In genomic region chr17:82236142-82236971, GRCh38 we compare ENCODE assay signal across 8 cellular contexts. TPM values are rescaled to one million over a fixed set of nuclear protein-coding genes. Genes with fewer than 3 reads are reported as not detected.
DNase-seq lines count a peak whose midpoint lies in the region; ATAC-seq and TF ChIP-seq lines count a peak whose summit lies in the region.

No MANE protein-coding gene starts in this region.

- no peaks in the 10 kb centered on the region for H3K9me3 Mint-ChIP-seq in central memory CD8-positive, alpha-beta T cell

- no peaks in the 10 kb centered on the region for H3K9me3 ChIP-seq in liver (ENCODE audit: control insufficient read depth in 4 of 4, low read length in 3 of 4)

- 39% methylated on average over 44 of the region's 44 CpGs for WGBS in liver

- H3K36me3 ChIP-seq in liver (ENCODE audit: control insufficient read depth in 4 of 4, insufficient read depth in 3 of 4, low read depth in 1 of 4, low read length in 3 of 4): peaks cover 0 to 1% (median 0%) of the 10 kb centered on the region in 4 donors

- peak; percentile 80 to 91 for TF ChIP-seq RAD21 in liver (IDR thresholded peaks at IDR 0.05)

- H3K4me1 ChIP-seq in liver (ENCODE audit: control insufficient read depth in 4 of 4, insufficient read depth in 4 of 4, low read length in 3 of 4): peaks cover 29 to 57% (median 37%) of the 10 kb centered on the region in 4 donors

- H3K27me3 ChIP-seq in liver (ENCODE audit: control insufficient read depth in 4 of 4, insufficient read depth in 4 of 4, low read length in 3 of 4): no peaks in the 10 kb centered on the region

- H3K27ac ChIP-seq in liver (ENCODE audit: low read depth in 1 of 2, low read length in 2 of 2): no peak overlapping the region

- H3K36me3 Mint-ChIP-seq in central memory CD8-positive, alpha-beta T cell (ENCODE audit: insufficient read depth): peaks cover 19% of the 10 kb centered on the region

- peak; percentile 87 for TF ChIP-seq CTCF in liver (IDR thresholded peaks at IDR 0.05; ENCODE audit: low read depth, low read length, missing input control)

- H3K27ac Mint-ChIP-seq in central memory CD8-positive, alpha-beta T cell (ENCODE audit: low read depth): peak overlapping the region; percentile 87

- ATAC-seq in central memory CD8-positive, alpha-beta T cell (replicated peaks; ENCODE audit: extremely low read depth, poor library complexity, severe bottlenecking): no peak
- ATAC-seq in HG03045 (IDR thresholded peaks at IDR 0.05; ENCODE audit: unreplicated experiment) (no peak), HG03108 (IDR thresholded peaks at IDR 0.05; ENCODE audit: unreplicated experiment) (no peak)

- H3K9ac ChIP-seq in liver (ENCODE audit: low read depth in 1 of 2, low read length in 2 of 2): no peak overlapping the region

- H3K4me3 ChIP-seq in liver (ENCODE audit: low read depth in 1 of 3, low read length in 3 of 3): no peak overlapping the region

- DNase-seq in EH (ENCODE audit: low read depth) (peak; percentile 57), NCI-H146 treated with DMSO at 0.1 percent for 48 hours (lab: John Stamatoyannopoulos, UW; ENCODE audit: unreplicated experiment) (peak; percentile 30)
- DNase-seq in activated CD4-positive, alpha-beta T cell treated with anti-CD3 and anti-CD28 coated beads for 1 hour: peak; percentile 58
- peak in 1 of 2 donors; percentile 69 for DNase-seq in central memory CD8-positive, alpha-beta T cell (ENCODE audit: low spot score in 2 of 2)
- peak; percentile 57 for DNase-seq in stimulated activated CD8-positive, alpha-beta memory T cell treated with anti-CD3 and anti-CD28 coated beads, Interleukin-12 subunit alpha, Interleukin-12 subunit beta, amount 100 ng/mL, for 4 hours (ENCODE audit: low read depth)

- H3K4me3 Mint-ChIP-seq in central memory CD8-positive, alpha-beta T cell: no peak overlapping the region

- H3K27me3 Mint-ChIP-seq in central memory CD8-positive, alpha-beta T cell: no peaks in the 10 kb centered on the region

- H3K4me1 Mint-ChIP-seq in central memory CD8-positive, alpha-beta T cell: peaks cover 48% of the 10 kb centered on the region

TF ChIP-seq in liver, 16 proteins besides CTCF, POLR2A, EP300 and RAD21:
- peak; percentile 44 to 61 for TF ChIP-seq RXRA (IDR thresholded peaks at IDR 0.05)
- peak; percentile 31 for TF ChIP-seq SP1 (IDR thresholded peaks at IDR 0.05)
- peak; percentile 65 to 74 for TF ChIP-seq HNF4A (conservative IDR thresholded peaks at IDR 0.05)
- no peak for TF ChIP-seq MAX (IDR thresholded peaks at IDR 0.05)
- no peak for TF ChIP-seq EGR1 (IDR thresholded peaks at IDR 0.05; ENCODE audit: low read depth in 2 of 2)
- no peak for TF ChIP-seq ATF3 (IDR thresholded peaks at IDR 0.05)
- TF ChIP-seq NR2F2 (IDR thresholded peaks at IDR 0.05): no peak
- no peak for TF ChIP-seq FOXA1 (IDR thresholded peaks at IDR 0.05)
- TF ChIP-seq HNF4G (IDR thresholded peaks at IDR 0.05): peak; percentile 31
- no peak for TF ChIP-seq JUND (IDR thresholded peaks at IDR 0.05)
- TF ChIP-seq GABPA (IDR thresholded peaks at IDR 0.05 in 1 of 2, conservative IDR thresholded peaks at IDR 0.05 in 1 of 2): no peak
- TF ChIP-seq TAF1 (conservative IDR thresholded peaks at IDR 0.05): no peak
- no peak for TF ChIP-seq REST (IDR thresholded peaks at IDR 0.05)
- peak; percentile 13 for TF ChIP-seq YY1 (IDR thresholded peaks at IDR 0.05)
- no peak for TF ChIP-seq ZBTB33 (IDR thresholded peaks at IDR 0.05)
- no peak for TF ChIP-seq FOXA2 (IDR thresholded peaks at IDR 0.05)

RNA-seq across cellular contexts. Expression of gene SLC16A3, which starts 7.5 kb away (rescaled TPM):
- 10 to 100 TPM in 1 of 2 donors, 1 to 10 TPM in 1; 9.2 to 10.5 TPM for total RNA-seq in liver
- 1 to 10 TPM; 1.1 to 8.4 TPM for polyA plus RNA-seq in liver

RNA-seq across cellular contexts. Expression of gene CCDC57, which starts 23.7 kb away (rescaled TPM):
- 10 to 100 TPM in 1 of 2 donors, 1 to 10 TPM in 1; 5.4 to 13.6 TPM for total RNA-seq in liver
- polyA plus RNA-seq in liver: 10 to 100 TPM in 1 of 2 donors, 1 to 10 TPM in 1; 9.8 to 19.1 TPM

RNA-seq across cellular contexts. Expression of gene CSNK1D, which starts 37.1 kb away (rescaled TPM):
- 10 to 100 TPM; 22.0 to 49.0 TPM for total RNA-seq in liver
- 10 to 100 TPM; 29.0 to 39.3 TPM for polyA plus RNA-seq in liver
